2 cellular contexts compared by ENCODE assay signal in genomic region chr6:87436435-87436834, GRCh38.
A peak's percentile ranks its signal among the peaks of the same experiment; 100 is the strongest.
TF ChIP-seq lines count a peak whose summit lies in the region.

No MANE protein-coding gene starts in this region.

TF ChIP-seq in SK-N-SH treated with all-trans-retinoic acid at 6 μM for 48 hours, 23 proteins besides CTCF, POLR2A, EP300 and RAD21 (continued from another document):
- TF ChIP-seq PATZ1 (CRISPR knock-in tag; IDR thresholded peaks at IDR 0.05; ENCODE audit: borderline replicate concordance): no peak
- TF ChIP-seq CSDC2 (CRISPR knock-in tag; IDR thresholded peaks at IDR 0.05): 0 out of 2 replicates have a peak, but pooled peaks have one; percentile 74
- TF ChIP-seq GLIS3 (CRISPR knock-in tag; IDR thresholded peaks at IDR 0.05): no peak
- no peak for TF ChIP-seq ARNTL (CRISPR knock-in tag; IDR thresholded peaks at IDR 0.05; ENCODE audit: borderline replicate concordance, low read depth)
- peak; percentile 51; the same call in 1 of the 2 replicates for TF ChIP-seq ZFP3 (CRISPR knock-in tag; IDR thresholded peaks at IDR 0.05)
- TF ChIP-seq, protein P1, sequence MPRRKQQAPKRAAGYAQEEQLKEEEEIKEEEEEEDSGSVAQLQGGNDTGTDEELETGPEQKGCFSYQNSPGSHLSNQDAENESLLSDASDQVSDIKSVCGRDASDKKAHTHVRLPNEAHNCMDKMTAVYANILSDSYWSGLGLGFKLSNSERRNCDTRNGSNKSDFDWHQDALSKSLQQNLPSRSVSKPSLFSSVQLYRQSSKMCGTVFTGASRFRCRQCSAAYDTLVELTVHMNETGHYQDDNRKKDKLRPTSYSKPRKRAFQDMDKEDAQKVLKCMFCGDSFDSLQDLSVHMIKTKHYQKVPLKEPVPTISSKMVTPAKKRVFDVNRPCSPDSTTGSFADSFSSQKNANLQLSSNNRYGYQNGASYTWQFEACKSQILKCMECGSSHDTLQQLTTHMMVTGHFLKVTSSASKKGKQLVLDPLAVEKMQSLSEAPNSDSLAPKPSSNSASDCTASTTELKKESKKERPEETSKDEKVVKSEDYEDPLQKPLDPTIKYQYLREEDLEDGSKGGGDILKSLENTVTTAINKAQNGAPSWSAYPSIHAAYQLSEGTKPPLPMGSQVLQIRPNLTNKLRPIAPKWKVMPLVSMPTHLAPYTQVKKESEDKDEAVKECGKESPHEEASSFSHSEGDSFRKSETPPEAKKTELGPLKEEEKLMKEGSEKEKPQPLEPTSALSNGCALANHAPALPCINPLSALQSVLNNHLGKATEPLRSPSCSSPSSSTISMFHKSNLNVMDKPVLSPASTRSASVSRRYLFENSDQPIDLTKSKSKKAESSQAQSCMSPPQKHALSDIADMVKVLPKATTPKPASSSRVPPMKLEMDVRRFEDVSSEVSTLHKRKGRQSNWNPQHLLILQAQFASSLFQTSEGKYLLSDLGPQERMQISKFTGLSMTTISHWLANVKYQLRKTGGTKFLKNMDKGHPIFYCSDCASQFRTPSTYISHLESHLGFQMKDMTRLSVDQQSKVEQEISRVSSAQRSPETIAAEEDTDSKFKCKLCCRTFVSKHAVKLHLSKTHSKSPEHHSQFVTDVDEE (CRISPR knock-in tag; IDR thresholded peaks at IDR 0.05): peak; percentile 46; the same call in 1 of the 2 replicates
- no peak for TF ChIP-seq ZNF8 (CRISPR knock-in tag; IDR thresholded peaks at IDR 0.05)
- TF ChIP-seq BACH2 (CRISPR knock-in tag; IDR thresholded peaks at IDR 0.05; ENCODE audit: borderline replicate concordance): no peak
TF ChIP-seq in SK-N-SH treated with all-trans-retinoic acid at 6 μM for 48 hours: peak in this region for 3.

TF ChIP-seq in GM12878, 131 proteins besides CTCF, POLR2A, EP300 and RAD21 (continued from another document):
- TF ChIP-seq, protein P2, sequence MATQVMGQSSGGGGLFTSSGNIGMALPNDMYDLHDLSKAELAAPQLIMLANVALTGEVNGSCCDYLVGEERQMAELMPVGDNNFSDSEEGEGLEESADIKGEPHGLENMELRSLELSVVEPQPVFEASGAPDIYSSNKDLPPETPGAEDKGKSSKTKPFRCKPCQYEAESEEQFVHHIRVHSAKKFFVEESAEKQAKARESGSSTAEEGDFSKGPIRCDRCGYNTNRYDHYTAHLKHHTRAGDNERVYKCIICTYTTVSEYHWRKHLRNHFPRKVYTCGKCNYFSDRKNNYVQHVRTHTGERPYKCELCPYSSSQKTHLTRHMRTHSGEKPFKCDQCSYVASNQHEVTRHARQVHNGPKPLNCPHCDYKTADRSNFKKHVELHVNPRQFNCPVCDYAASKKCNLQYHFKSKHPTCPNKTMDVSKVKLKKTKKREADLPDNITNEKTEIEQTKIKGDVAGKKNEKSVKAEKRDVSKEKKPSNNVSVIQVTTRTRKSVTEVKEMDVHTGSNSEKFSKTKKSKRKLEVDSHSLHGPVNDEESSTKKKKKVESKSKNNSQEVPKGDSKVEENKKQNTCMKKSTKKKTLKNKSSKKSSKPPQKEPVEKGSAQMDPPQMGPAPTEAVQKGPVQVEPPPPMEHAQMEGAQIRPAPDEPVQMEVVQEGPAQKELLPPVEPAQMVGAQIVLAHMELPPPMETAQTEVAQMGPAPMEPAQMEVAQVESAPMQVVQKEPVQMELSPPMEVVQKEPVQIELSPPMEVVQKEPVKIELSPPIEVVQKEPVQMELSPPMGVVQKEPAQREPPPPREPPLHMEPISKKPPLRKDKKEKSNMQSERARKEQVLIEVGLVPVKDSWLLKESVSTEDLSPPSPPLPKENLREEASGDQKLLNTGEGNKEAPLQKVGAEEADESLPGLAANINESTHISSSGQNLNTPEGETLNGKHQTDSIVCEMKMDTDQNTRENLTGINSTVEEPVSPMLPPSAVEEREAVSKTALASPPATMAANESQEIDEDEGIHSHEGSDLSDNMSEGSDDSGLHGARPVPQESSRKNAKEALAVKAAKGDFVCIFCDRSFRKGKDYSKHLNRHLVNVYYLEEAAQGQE (IDR thresholded peaks at IDR 0.05; ENCODE audit: low read depth, low read length): peak; percentile 99
- TF ChIP-seq ETV6 (conservative IDR thresholded peaks at IDR 0.05 in 1 of 2, IDR thresholded peaks at IDR 0.05 in 1 of 2; ENCODE audit: borderline replicate concordance in 1 of 2, low read depth in 1 of 2): no peak
- TF ChIP-seq CREB1 (IDR thresholded peaks at IDR 0.05; ENCODE audit: low read depth): peak; percentile 77
- no peak for TF ChIP-seq YY1 (IDR thresholded peaks at IDR 0.05; ENCODE audit: low read depth, low read length)
- no peak for TF ChIP-seq KAT2A (conservative IDR thresholded peaks at IDR 0.05; ENCODE audit: control insufficient read depth, low read depth, low read length)
- TF ChIP-seq BACH1 (IDR thresholded peaks at IDR 0.05; ENCODE audit: borderline replicate concordance): no peak
- TF ChIP-seq SMARCA5 (IDR thresholded peaks at IDR 0.05): no peak
- TF ChIP-seq CHD1 (IDR thresholded peaks at IDR 0.05; ENCODE audit: low read depth, low read length): no peak
- TF ChIP-seq MTA3 (IDR thresholded peaks at IDR 0.05; ENCODE audit: borderline replicate concordance, low read length): no peak
- no peak for TF ChIP-seq NFIC (IDR thresholded peaks at IDR 0.05; ENCODE audit: low read depth, low read length)
